In genomic region chr1:224928906-224929305, GRCh38 we compare ENCODE assay signal across 1 cellular context.
TF ChIP-seq lines count a peak whose summit lies in the region.

No MANE protein-coding gene starts in this region.

TF ChIP-seq in GM23338, 12 proteins besides CTCF, POLR2A, EP300 and RAD21 (continued from another document):
- TF ChIP-seq, protein P1, sequence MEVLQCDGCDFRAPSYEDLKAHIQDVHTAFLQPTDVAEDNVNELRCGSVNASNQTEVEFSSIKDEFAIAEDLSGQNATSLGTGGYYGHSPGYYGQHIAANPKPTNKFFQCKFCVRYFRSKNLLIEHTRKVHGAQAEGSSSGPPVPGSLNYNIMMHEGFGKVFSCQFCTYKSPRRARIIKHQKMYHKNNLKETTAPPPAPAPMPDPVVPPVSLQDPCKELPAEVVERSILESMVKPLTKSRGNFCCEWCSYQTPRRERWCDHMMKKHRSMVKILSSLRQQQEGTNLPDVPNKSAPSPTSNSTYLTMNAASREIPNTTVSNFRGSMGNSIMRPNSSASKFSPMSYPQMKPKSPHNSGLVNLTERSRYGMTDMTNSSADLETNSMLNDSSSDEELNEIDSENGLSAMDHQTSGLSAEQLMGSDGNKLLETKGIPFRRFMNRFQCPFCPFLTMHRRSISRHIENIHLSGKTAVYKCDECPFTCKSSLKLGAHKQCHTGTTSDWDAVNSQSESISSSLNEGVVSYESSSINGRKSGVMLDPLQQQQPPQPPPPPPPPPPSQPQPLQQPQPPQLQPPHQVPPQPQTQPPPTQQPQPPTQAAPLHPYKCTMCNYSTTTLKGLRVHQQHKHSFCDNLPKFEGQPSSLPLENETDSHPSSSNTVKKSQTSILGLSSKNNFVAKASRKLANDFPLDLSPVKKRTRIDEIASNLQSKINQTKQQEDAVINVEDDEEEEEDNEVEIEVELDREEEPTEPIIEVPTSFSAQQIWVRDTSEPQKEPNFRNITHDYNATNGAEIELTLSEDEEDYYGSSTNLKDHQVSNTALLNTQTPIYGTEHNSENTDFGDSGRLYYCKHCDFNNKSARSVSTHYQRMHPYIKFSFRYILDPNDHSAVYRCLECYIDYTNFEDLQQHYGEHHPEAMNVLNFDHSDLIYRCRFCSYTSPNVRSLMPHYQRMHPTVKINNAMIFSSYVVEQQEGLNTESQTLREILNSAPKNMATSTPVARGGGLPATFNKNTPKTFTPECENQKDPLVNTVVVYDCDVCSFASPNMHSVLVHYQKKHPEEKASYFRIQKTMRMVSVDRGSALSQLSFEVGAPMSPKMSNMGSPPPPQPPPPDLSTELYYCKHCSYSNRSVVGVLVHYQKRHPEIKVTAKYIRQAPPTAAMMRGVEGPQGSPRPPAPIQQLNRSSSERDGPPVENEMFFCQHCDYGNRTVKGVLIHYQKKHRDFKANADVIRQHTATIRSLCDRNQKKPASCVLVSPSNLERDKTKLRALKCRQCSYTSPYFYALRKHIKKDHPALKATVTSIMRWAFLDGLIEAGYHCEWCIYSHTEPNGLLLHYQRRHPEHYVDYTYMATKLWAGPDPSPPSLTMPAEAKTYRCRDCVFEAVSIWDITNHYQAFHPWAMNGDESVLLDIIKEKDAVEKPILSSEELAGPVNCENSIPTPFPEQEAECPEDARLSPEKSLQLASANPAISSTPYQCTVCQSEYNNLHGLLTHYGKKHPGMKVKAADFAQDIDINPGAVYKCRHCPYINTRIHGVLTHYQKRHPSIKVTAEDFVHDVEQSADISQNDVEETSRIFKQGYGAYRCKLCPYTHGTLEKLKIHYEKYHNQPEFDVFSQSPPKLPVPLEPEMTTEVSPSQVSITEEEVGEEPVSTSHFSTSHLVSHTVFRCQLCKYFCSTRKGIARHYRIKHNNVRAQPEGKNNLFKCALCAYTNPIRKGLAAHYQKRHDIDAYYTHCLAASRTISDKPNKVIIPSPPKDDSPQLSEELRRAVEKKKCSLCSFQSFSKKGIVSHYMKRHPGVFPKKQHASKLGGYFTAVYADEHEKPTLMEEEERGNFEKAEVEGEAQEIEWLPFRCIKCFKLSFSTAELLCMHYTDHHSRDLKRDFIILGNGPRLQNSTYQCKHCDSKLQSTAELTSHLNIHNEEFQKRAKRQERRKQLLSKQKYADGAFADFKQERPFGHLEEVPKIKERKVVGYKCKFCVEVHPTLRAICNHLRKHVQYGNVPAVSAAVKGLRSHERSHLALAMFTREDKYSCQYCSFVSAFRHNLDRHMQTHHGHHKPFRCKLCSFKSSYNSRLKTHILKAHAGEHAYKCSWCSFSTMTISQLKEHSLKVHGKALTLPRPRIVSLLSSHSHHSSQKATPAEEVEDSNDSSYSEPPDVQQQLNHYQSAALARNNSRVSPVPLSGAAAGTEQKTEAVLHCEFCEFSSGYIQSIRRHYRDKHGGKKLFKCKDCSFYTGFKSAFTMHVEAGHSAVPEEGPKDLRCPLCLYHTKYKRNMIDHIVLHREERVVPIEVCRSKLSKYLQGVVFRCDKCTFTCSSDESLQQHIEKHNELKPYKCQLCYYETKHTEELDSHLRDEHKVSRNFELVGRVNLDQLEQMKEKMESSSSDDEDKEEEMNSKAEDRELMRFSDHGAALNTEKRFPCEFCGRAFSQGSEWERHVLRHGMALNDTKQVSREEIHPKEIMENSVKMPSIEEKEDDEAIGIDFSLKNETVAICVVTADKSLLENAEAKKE (CRISPR knock-in tag; IDR thresholded peaks at IDR 0.05): no peak
- TF ChIP-seq, protein P2, sequence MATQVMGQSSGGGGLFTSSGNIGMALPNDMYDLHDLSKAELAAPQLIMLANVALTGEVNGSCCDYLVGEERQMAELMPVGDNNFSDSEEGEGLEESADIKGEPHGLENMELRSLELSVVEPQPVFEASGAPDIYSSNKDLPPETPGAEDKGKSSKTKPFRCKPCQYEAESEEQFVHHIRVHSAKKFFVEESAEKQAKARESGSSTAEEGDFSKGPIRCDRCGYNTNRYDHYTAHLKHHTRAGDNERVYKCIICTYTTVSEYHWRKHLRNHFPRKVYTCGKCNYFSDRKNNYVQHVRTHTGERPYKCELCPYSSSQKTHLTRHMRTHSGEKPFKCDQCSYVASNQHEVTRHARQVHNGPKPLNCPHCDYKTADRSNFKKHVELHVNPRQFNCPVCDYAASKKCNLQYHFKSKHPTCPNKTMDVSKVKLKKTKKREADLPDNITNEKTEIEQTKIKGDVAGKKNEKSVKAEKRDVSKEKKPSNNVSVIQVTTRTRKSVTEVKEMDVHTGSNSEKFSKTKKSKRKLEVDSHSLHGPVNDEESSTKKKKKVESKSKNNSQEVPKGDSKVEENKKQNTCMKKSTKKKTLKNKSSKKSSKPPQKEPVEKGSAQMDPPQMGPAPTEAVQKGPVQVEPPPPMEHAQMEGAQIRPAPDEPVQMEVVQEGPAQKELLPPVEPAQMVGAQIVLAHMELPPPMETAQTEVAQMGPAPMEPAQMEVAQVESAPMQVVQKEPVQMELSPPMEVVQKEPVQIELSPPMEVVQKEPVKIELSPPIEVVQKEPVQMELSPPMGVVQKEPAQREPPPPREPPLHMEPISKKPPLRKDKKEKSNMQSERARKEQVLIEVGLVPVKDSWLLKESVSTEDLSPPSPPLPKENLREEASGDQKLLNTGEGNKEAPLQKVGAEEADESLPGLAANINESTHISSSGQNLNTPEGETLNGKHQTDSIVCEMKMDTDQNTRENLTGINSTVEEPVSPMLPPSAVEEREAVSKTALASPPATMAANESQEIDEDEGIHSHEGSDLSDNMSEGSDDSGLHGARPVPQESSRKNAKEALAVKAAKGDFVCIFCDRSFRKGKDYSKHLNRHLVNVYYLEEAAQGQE (IDR thresholded peaks at IDR 0.05; ENCODE audit: unreplicated experiment): no peak
TF ChIP-seq in GM23338: peak in this region for 0.
